ENCODE assay signal across 20 cellular contexts in the genomic region with DNA sequence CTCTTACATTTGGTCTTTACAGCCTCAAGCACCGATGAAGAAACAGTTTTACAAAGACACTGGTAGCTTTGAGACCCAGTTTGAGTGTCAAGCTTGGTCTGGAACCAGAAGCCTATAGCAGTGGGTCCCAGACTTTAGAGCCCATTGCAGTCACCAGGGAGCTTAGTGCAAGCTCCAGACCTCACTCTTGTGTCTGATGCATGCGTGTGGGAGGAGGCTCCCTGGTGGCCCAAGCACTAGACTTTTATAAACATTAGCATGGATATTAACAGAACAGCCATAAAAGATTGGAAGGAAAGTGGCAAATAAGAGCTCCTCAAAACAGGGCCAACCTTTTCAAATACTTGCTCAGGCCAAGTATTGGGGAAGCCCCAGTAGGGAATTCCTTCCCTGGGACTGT. TPM values are rescaled to one million over a fixed set of nuclear protein-coding genes. Genes with fewer than 3 reads are reported as not detected.
DNase-seq lines count a peak whose midpoint lies in the region; ATAC-seq and TF ChIP-seq lines count a peak whose summit lies in the region.
"Had no signal": no experiment of that assay in that cellular context is flagged by ENCODE, and none has a peak within 500 bp of the region (broad histone marks: within the 10 kb centered on the region; RNA-seq: fewer than 3 reads in every experiment).

No MANE protein-coding gene starts in this region.

- H3K4me3 ChIP-seq in CD4-positive, CD25-positive, alpha-beta regulatory T cell (ENCODE audit: low read depth, low read length), result no peak overlapping the region
- H3K4me3 ChIP-seq in neural progenitor cell (no peak overlapping the region), left lung (no peak overlapping the region)
- H3K4me3 ChIP-seq: BLaER1 treated with 17β-estradiol and CSF1 and Interleukin-3, amounts not matched to agents 10 nM and 100 nM had no signal

- CTCF ChIA-PET in activated CD8-positive, alpha-beta memory T cell treated with anti-CD3 and anti-CD28 coated beads, Interleukin-2, amount 10 ng/mL, durations not matched to agents 7 days and 5 days (lab: Charles Lee), result interaction anchor here (1.4 to 2.3 kb wide), 2 partner anchors 12 to 136 kb away, joined by 3 to 6 read pairs; no protein-coding TSS in a partner anchor

- H3F3A ChIP-seq in neural progenitor cell (ENCODE audit: low read depth), result no peaks in the 10 kb centered on the region

- peak overlapping the region; percentile 38 for H3K27ac Mint-ChIP-seq in activated T-cell treated with anti-CD3 and anti-CD28 coated beads, Interleukin-2, amount 50 U/mL, for 24 hours
- peak overlapping the region; percentile 28 to 65 (median 58) for H3K27ac Mint-ChIP-seq in CD4-positive, CD25-positive, alpha-beta regulatory T cell
- H3K27ac Mint-ChIP-seq in activated naive CD8-positive, alpha-beta T cell treated with anti-CD3 and anti-CD28 coated beads for 36 hours, result peak overlapping the region; percentile 16
- H3K27ac Mint-ChIP-seq in neural progenitor cell, result peak overlapping the region; percentile 53
- no peak overlapping the region for H3K27ac Mint-ChIP-seq in activated CD8-positive, alpha-beta memory T cell treated with anti-CD3 and anti-CD28 coated beads, Interleukin-2, amount 10 ng/mL, durations not matched to agents 7 days and 5 days
- H3K27ac Mint-ChIP-seq: IgD-negative memory B cell had no signal

- H3K4me3 Mint-ChIP-seq in activated T-cell treated with anti-CD3 and anti-CD28 coated beads, Interleukin-2, amount 50 U/mL, for 24 hours, result no peak overlapping the region
- H3K4me3 Mint-ChIP-seq in CD4-positive, CD25-positive, alpha-beta regulatory T cell, result no peak overlapping the region
- H3K4me3 Mint-ChIP-seq in activated naive CD8-positive, alpha-beta T cell treated with anti-CD3 and anti-CD28 coated beads for 36 hours, result no peak overlapping the region
- no peak overlapping the region for H3K4me3 Mint-ChIP-seq in neural progenitor cell
- H3K4me3 Mint-ChIP-seq in activated CD8-positive, alpha-beta memory T cell treated with anti-CD3 and anti-CD28 coated beads, Interleukin-2, amount 10 ng/mL, durations not matched to agents 7 days and 5 days, result no peak overlapping the region
- H3K4me3 Mint-ChIP-seq: IgD-negative memory B cell had no signal

- H3K4me1 Mint-ChIP-seq in activated T-cell treated with anti-CD3 and anti-CD28 coated beads, Interleukin-2, amount 50 U/mL, for 24 hours (ENCODE audit: low read depth), result no peaks in the 10 kb centered on the region
- H3K4me1 Mint-ChIP-seq in CD4-positive, CD25-positive, alpha-beta regulatory T cell, result peaks cover 0 to 2% (median 0%) of the 10 kb centered on the region in 4 donors
- no peaks in the 10 kb centered on the region for H3K4me1 Mint-ChIP-seq in activated naive CD8-positive, alpha-beta T cell treated with anti-CD3 and anti-CD28 coated beads for 36 hours
- H3K4me1 Mint-ChIP-seq in neural progenitor cell, result peaks cover 13% of the 10 kb centered on the region
- peaks cover 3% of the 10 kb centered on the region for H3K4me1 Mint-ChIP-seq in activated CD8-positive, alpha-beta memory T cell treated with anti-CD3 and anti-CD28 coated beads, Interleukin-2, amount 10 ng/mL, durations not matched to agents 7 days and 5 days
- H3K4me1 Mint-ChIP-seq: IgD-negative memory B cell had no signal

- H3K27me3 ChIP-seq in CD4-positive, CD25-positive, alpha-beta regulatory T cell (ENCODE audit: control insufficient read depth, insufficient read depth, low read length), result no peaks in the 10 kb centered on the region
- no peaks in the 10 kb centered on the region for H3K27me3 ChIP-seq in neural progenitor cell
- H3K27me3 ChIP-seq in left lung, result no peaks in the 10 kb centered on the region

- no peaks in the 10 kb centered on the region for H3K79me2 ChIP-seq in neural progenitor cell (ENCODE audit: low read depth)

- no peak for TF ChIP-seq CTCF in neural progenitor cell (IDR thresholded peaks at IDR 0.05)
- TF ChIP-seq CTCF in left lung (IDR thresholded peaks at IDR 0.05), result no peak

- intact Hi-C loops in left lung (cut with DNase I), result no loop called here

- peaks cover 80% of the 10 kb centered on the region for H3K36me3 Mint-ChIP-seq in activated T-cell treated with anti-CD3 and anti-CD28 coated beads, Interleukin-2, amount 50 U/mL, for 24 hours (ENCODE audit: low read depth)
- H3K36me3 Mint-ChIP-seq in CD4-positive, CD25-positive, alpha-beta regulatory T cell, result peaks cover 31% of the 10 kb centered on the region
- H3K36me3 Mint-ChIP-seq in activated naive CD8-positive, alpha-beta T cell treated with anti-CD3 and anti-CD28 coated beads for 36 hours, result peaks cover 2% of the 10 kb centered on the region
- H3K36me3 Mint-ChIP-seq in neural progenitor cell, result peaks cover 5% of the 10 kb centered on the region
- peaks cover 2% of the 10 kb centered on the region for H3K36me3 Mint-ChIP-seq in activated CD8-positive, alpha-beta memory T cell treated with anti-CD3 and anti-CD28 coated beads, Interleukin-2, amount 10 ng/mL, durations not matched to agents 7 days and 5 days

- H2AFZ ChIP-seq in neural progenitor cell (replicated peaks), result no peak overlapping the region

- peaks cover 36% of the 10 kb centered on the region for H3K36me3 ChIP-seq in CD4-positive, CD25-positive, alpha-beta regulatory T cell (ENCODE audit: control insufficient read depth, insufficient read depth, low read length)
- H3K36me3 ChIP-seq in neural progenitor cell (no peaks in the 10 kb centered on the region), left lung (peaks cover 0 to 96% of the 10 kb centered on the region in 2 donors)

- H3K4me1 ChIP-seq in CD4-positive, CD25-positive, alpha-beta regulatory T cell (ENCODE audit: control insufficient read depth, insufficient read depth, low read length, poor library complexity, severe bottlenecking), result no peaks in the 10 kb centered on the region
- no peaks in the 10 kb centered on the region for H3K4me1 ChIP-seq in neural progenitor cell
- no peaks in the 10 kb centered on the region for H3K4me1 ChIP-seq in left lung

- H3K4me2 ChIP-seq in neural progenitor cell, result no peak overlapping the region
- H3K4me2 ChIP-seq: BLaER1 treated with 17β-estradiol and CSF1 and Interleukin-3, amounts not matched to agents 10 nM and 100 nM had no signal

- no peaks in the 10 kb centered on the region for H3K9me3 Mint-ChIP-seq in activated T-cell treated with anti-CD3 and anti-CD28 coated beads, Interleukin-2, amount 50 U/mL, for 24 hours
- no peaks in the 10 kb centered on the region for H3K9me3 Mint-ChIP-seq in CD4-positive, CD25-positive, alpha-beta regulatory T cell
- no peaks in the 10 kb centered on the region for H3K9me3 Mint-ChIP-seq in activated naive CD8-positive, alpha-beta T cell treated with anti-CD3 and anti-CD28 coated beads for 36 hours
- no peaks in the 10 kb centered on the region for H3K9me3 Mint-ChIP-seq in neural progenitor cell
- H3K9me3 Mint-ChIP-seq in activated CD8-positive, alpha-beta memory T cell treated with anti-CD3 and anti-CD28 coated beads, Interleukin-2, amount 10 ng/mL, durations not matched to agents 7 days and 5 days (ENCODE audit: low read depth), result no peaks in the 10 kb centered on the region
- H3K9me3 Mint-ChIP-seq: IgD-negative memory B cell had no signal

- no peaks in the 10 kb centered on the region for H3K27me3 Mint-ChIP-seq in activated T-cell treated with anti-CD3 and anti-CD28 coated beads, Interleukin-2, amount 50 U/mL, for 24 hours
- no peaks in the 10 kb centered on the region for H3K27me3 Mint-ChIP-seq in CD4-positive, CD25-positive, alpha-beta regulatory T cell
- H3K27me3 Mint-ChIP-seq in activated naive CD8-positive, alpha-beta T cell treated with anti-CD3 and anti-CD28 coated beads for 36 hours, result no peaks in the 10 kb centered on the region
- H3K27me3 Mint-ChIP-seq in neural progenitor cell (ENCODE audit: insufficient read depth, low read depth), result peaks cover 5% of the 10 kb centered on the region
- H3K27me3 Mint-ChIP-seq in activated CD8-positive, alpha-beta memory T cell treated with anti-CD3 and anti-CD28 coated beads, Interleukin-2, amount 10 ng/mL, durations not matched to agents 7 days and 5 days, result no peaks in the 10 kb centered on the region
- H3K27me3 Mint-ChIP-seq: IgD-negative memory B cell had no signal

- H3K9me3 ChIP-seq in CD4-positive, CD25-positive, alpha-beta regulatory T cell (ENCODE audit: control insufficient read depth in 2 of 2, low read length in 2 of 2), result no peaks in the 10 kb centered on the region
- no peaks in the 10 kb centered on the region for H3K9me3 ChIP-seq in neural progenitor cell (ENCODE audit: low read depth)
- H3K9me3 ChIP-seq in left lung, result no peaks in the 10 kb centered on the region
- H3K9me3 ChIP-seq: BLaER1 treated with 17β-estradiol and CSF1 and Interleukin-3, amounts not matched to agents 10 nM and 100 nM had no signal

- no peak overlapping the region for H3K9ac ChIP-seq in neural progenitor cell
- H3K9ac ChIP-seq: BLaER1 treated with 17β-estradiol and CSF1 and Interleukin-3, amounts not matched to agents 10 nM and 100 nM had no signal

- no peak for ATAC-seq in CD4-positive, CD25-positive, alpha-beta regulatory T cell (ENCODE audit: low read depth in 2 of 2)
- no peak for ATAC-seq in activated CD8-positive, alpha-beta memory T cell treated with anti-CD3 and anti-CD28 coated beads, Interleukin-2, amount 10 ng/mL, durations not matched to agents 7 days and 5 days
- no peak for ATAC-seq in left lung
- ATAC-seq: Panc1 had no signal

- no peaks in the 10 kb centered on the region for H4K20me1 ChIP-seq in neural progenitor cell (ENCODE audit: low read depth)

- H3K27ac ChIP-seq in CD4-positive, CD25-positive, alpha-beta regulatory T cell (ENCODE audit: insufficient read depth, low read length, poor library complexity, severe bottlenecking), result no peak overlapping the region
- H3K27ac ChIP-seq in neural progenitor cell (no peak overlapping the region), left lung (no peak overlapping the region)
- H3K27ac ChIP-seq: BLaER1 treated with 17β-estradiol and CSF1 and Interleukin-3, amounts not matched to agents 10 nM and 100 nM had no signal

- DNase-seq in activated T-cell treated with anti-CD3 and anti-CD28 coated beads, Interleukin-2, amount 50 U/mL, for 24 hours, result no peak
- no peak for DNase-seq in activated T-cell treated with anti-CD3 and anti-CD28 coated beads, Interleukin-2, amount 50 U/mL, for 1 hour
- DNase-seq in CD4-positive, CD25-positive, alpha-beta regulatory T cell, result no peak
- DNase-seq in activated naive CD8-positive, alpha-beta T cell treated with anti-CD3 and anti-CD28 coated beads for 36 hours, result no peak
- DNase-seq in neural progenitor cell (ENCODE audit: low spot score) (no peak), left lung (no peak)
- no peak for DNase-seq in activated CD8-positive, alpha-beta memory T cell treated with anti-CD3 and anti-CD28 coated beads, Interleukin-2, amount 10 ng/mL, durations not matched to agents 7 days and 5 days
- DNase-seq: 8988T, DMS53, GDM1, NCI-H1105 treated with DMSO at 0.1 percent for 48 hours, NCI-H1694, NCI-H2081, NCI-H2171, NCI-H345, NCI-H524 treated with DMSO at 0.1 percent for 48 hours, NCI-H82 had no signal

RNA-seq across cellular contexts. Expression of gene SLC8B1, which starts 45.5 kb away (rescaled TPM):
- total RNA-seq in CD4-positive, CD25-positive, alpha-beta regulatory T cell, result 77.8 TPM
- 10 to 100 TPM; 47.4 to 95.0 (median 66.1) TPM for polyA plus RNA-seq in CD4-positive, CD25-positive, alpha-beta regulatory T cell
- 10 to 100 TPM; 13.5 to 15.1 TPM for total RNA-seq in activated naive CD8-positive, alpha-beta T cell treated with anti-CD3 and anti-CD28 coated beads for 36 hours
- total RNA-seq in neural progenitor cell (ENCODE audit: low replicate concordance) (3.0 and 7.5 TPM in 2 replicates), left lung (10 to 100 TPM; 34.9 to 40.1 TPM)
- 10 to 100 TPM; 18.5 to 20.6 TPM for total RNA-seq in activated CD8-positive, alpha-beta memory T cell treated with anti-CD3 and anti-CD28 coated beads, Interleukin-2, amount 10 ng/mL, durations not matched to agents 7 days and 5 days
